ENCODE assay signal across 17 cellular contexts in genomic region chr6:106104476-106104875, GRCh38. TPM values are rescaled to one million over a fixed set of nuclear protein-coding genes. Genes with fewer than 3 reads are reported as not detected.
DNase-seq lines count a peak whose midpoint lies in the region; ATAC-seq, FAIRE-seq and TF ChIP-seq lines count a peak whose summit lies in the region.
"Had no signal": no experiment of that assay in that cellular context is flagged by ENCODE, and none has a peak within 500 bp of the region (broad histone marks: within the 10 kb centered on the region; RNA-seq: fewer than 3 reads in every experiment).

No MANE protein-coding gene starts in this region.

- no peak for DNase-seq in activated CD8-positive, alpha-beta memory T cell treated with anti-CD3 and anti-CD28 coated beads, Interleukin-2, amount 10 ng/mL, durations not matched to agents 7 days and 5 days
- DNase-seq in activated CD8-positive, alpha-beta memory T cell treated with anti-CD3 and anti-CD28 coated beads, Interleukin-2, amount 50 U/mL, for 4 hours, result no peak
- no peak for DNase-seq in GM18507 (ENCODE audit: extremely low spot score, insufficient read length, low read depth)
- peak in 1 of 2 donors; percentile 43 for DNase-seq in stimulated activated effector memory CD8-positive, alpha-beta T cell treated with anti-CD3 and anti-CD28 coated beads, Interleukin-12 subunit alpha, Interleukin-12 subunit beta, amount 100 ng/mL, for 72 hours (ENCODE audit: low spot score in 2 of 2)
- DNase-seq in NCI-H1092 (lab: John Stamatoyannopoulos, UW), result no peak
- DNase-seq in heart left ventricle, result no peak
- DNase-seq: AML-193, HFFc6, NCI-H1105, NCI-H187, NCI-H2171 treated with DMSO at 0.1 percent for 48 hours, NCI-H774, SHP77 treated with DMSO at 0.1 percent for 48 hours had no signal

- peaks cover 0 to 21% (median 1%) of the 10 kb centered on the region in 12 donors for H3K4me1 ChIP-seq in heart left ventricle

- peaks cover 85% of the 10 kb centered on the region for H3K4me1 Mint-ChIP-seq in activated CD8-positive, alpha-beta memory T cell treated with anti-CD3 and anti-CD28 coated beads, Interleukin-2, amount 10 ng/mL, durations not matched to agents 7 days and 5 days
- H3K4me1 Mint-ChIP-seq in activated T-helper 17 cell treated with anti-CD3 and anti-CD28 coated beads, Interleukin-2, amount 50 U/mL, for 72 hours, result peaks cover 34% of the 10 kb centered on the region
- H3K4me1 Mint-ChIP-seq in stimulated activated effector memory CD8-positive, alpha-beta T cell treated with anti-CD3 and anti-CD28 coated beads, Interleukin-12 subunit alpha, Interleukin-12 subunit beta, amount 100 ng/mL, for 72 hours, result peaks cover 74% of the 10 kb centered on the region

- TF ChIP-seq CTCF in heart left ventricle (IDR thresholded peaks at IDR 0.05), result no peak

- no peaks in the 10 kb centered on the region for H3K27me3 Mint-ChIP-seq in activated CD8-positive, alpha-beta memory T cell treated with anti-CD3 and anti-CD28 coated beads, Interleukin-2, amount 10 ng/mL, durations not matched to agents 7 days and 5 days
- no peaks in the 10 kb centered on the region for H3K27me3 Mint-ChIP-seq in activated T-helper 17 cell treated with anti-CD3 and anti-CD28 coated beads, Interleukin-2, amount 50 U/mL, for 72 hours

- no peak overlapping the region for H3K4me3 Mint-ChIP-seq in activated CD8-positive, alpha-beta memory T cell treated with anti-CD3 and anti-CD28 coated beads, Interleukin-2, amount 10 ng/mL, durations not matched to agents 7 days and 5 days
- H3K4me3 Mint-ChIP-seq in activated T-helper 17 cell treated with anti-CD3 and anti-CD28 coated beads, Interleukin-2, amount 50 U/mL, for 72 hours, result peak overlapping the region; percentile 90
- peak overlapping the region; percentile 83 for H3K4me3 Mint-ChIP-seq in stimulated activated effector memory CD8-positive, alpha-beta T cell treated with anti-CD3 and anti-CD28 coated beads, Interleukin-12 subunit alpha, Interleukin-12 subunit beta, amount 100 ng/mL, for 72 hours
- H3K4me3 Mint-ChIP-seq: HFFc6 had no signal

- H3K9me3 ChIP-seq in heart left ventricle, result no peaks in the 10 kb centered on the region

- H3K27me3 ChIP-seq in heart left ventricle, result peaks cover 0 to 36% (median 0%) of the 10 kb centered on the region in 9 donors

- H3K36me3 ChIP-seq in heart left ventricle, result peaks cover 0 to 72% (median 32%) of the 10 kb centered on the region in 9 donors

- intact Hi-C loops in heart left ventricle (cut with DNase I), result no loop called here

- H3K27ac Mint-ChIP-seq in activated CD8-positive, alpha-beta memory T cell treated with anti-CD3 and anti-CD28 coated beads, Interleukin-2, amount 10 ng/mL, durations not matched to agents 7 days and 5 days, result peak overlapping the region; percentile 35
- peak overlapping the region; percentile 95 for H3K27ac Mint-ChIP-seq in activated T-helper 17 cell treated with anti-CD3 and anti-CD28 coated beads, Interleukin-2, amount 50 U/mL, for 72 hours
- H3K27ac Mint-ChIP-seq in stimulated activated effector memory CD8-positive, alpha-beta T cell treated with anti-CD3 and anti-CD28 coated beads, Interleukin-12 subunit alpha, Interleukin-12 subunit beta, amount 100 ng/mL, for 72 hours, result peak overlapping the region; percentile 96
- H3K27ac Mint-ChIP-seq: HFFc6 had no signal

- WGBS in heart left ventricle, 4 donors, result 91 to 95% (median 93%) methylated on average over 7 of the region's 7 CpGs

- no peak overlapping the region for H3K27ac ChIP-seq in heart left ventricle

- H3K36me3 Mint-ChIP-seq in activated CD8-positive, alpha-beta memory T cell treated with anti-CD3 and anti-CD28 coated beads, Interleukin-2, amount 10 ng/mL, durations not matched to agents 7 days and 5 days, result peaks cover 96% of the 10 kb centered on the region
- peaks cover 100% of the 10 kb centered on the region for H3K36me3 Mint-ChIP-seq in activated T-helper 17 cell treated with anti-CD3 and anti-CD28 coated beads, Interleukin-2, amount 50 U/mL, for 72 hours (ENCODE audit: low read depth)
- H3K36me3 Mint-ChIP-seq in stimulated activated effector memory CD8-positive, alpha-beta T cell treated with anti-CD3 and anti-CD28 coated beads, Interleukin-12 subunit alpha, Interleukin-12 subunit beta, amount 100 ng/mL, for 72 hours, result peaks cover 100% of the 10 kb centered on the region

- no peak overlapping the region for H3K4me3 ChIP-seq in heart left ventricle

- FAIRE-seq in GM18507 (lab: Jason Lieb, UNC), result peak; percentile 33
- FAIRE-seq: H1 had no signal

- H3K9me3 Mint-ChIP-seq in activated CD8-positive, alpha-beta memory T cell treated with anti-CD3 and anti-CD28 coated beads, Interleukin-2, amount 10 ng/mL, durations not matched to agents 7 days and 5 days (ENCODE audit: low read depth), result no peaks in the 10 kb centered on the region
- no peaks in the 10 kb centered on the region for H3K9me3 Mint-ChIP-seq in activated T-helper 17 cell treated with anti-CD3 and anti-CD28 coated beads, Interleukin-2, amount 50 U/mL, for 72 hours
- no peaks in the 10 kb centered on the region for H3K9me3 Mint-ChIP-seq in stimulated activated effector memory CD8-positive, alpha-beta T cell treated with anti-CD3 and anti-CD28 coated beads, Interleukin-12 subunit alpha, Interleukin-12 subunit beta, amount 100 ng/mL, for 72 hours
- H3K9me3 Mint-ChIP-seq: HFFc6 had no signal

- CTCF ChIA-PET in activated CD8-positive, alpha-beta memory T cell treated with anti-CD3 and anti-CD28 coated beads, Interleukin-2, amount 10 ng/mL, durations not matched to agents 7 days and 5 days (lab: Charles Lee), result interaction anchor here (1.3 to 2.3 kb wide), 5 partner anchors 7 to 119 kb away, joined by 3 to 13 read pairs (median 6); no protein-coding TSS in a partner anchor

- ATAC-seq in activated CD8-positive, alpha-beta memory T cell treated with anti-CD3 and anti-CD28 coated beads, Interleukin-2, amount 10 ng/mL, durations not matched to agents 7 days and 5 days, result no peak
- ATAC-seq in activated T-helper 17 cell treated with anti-CD3 and anti-CD28 coated beads, Interleukin-2, amount 50 U/mL, for 72 hours (replicated peaks), result no peak
- no peak for ATAC-seq in stimulated activated effector memory CD8-positive, alpha-beta T cell treated with anti-CD3 and anti-CD28 coated beads, Interleukin-12 subunit alpha, Interleukin-12 subunit beta, amount 100 ng/mL, for 72 hours
- ATAC-seq in heart left ventricle (no peak), GM21723 (IDR thresholded peaks at IDR 0.05; ENCODE audit: unreplicated experiment) (no peak)

- TF ChIP-seq POLR2A in heart left ventricle (IDR thresholded peaks at IDR 0.05), result no peak

RNA-seq across cellular contexts. Expression of gene PRDM1, which starts 18.3 kb away (rescaled TPM):
- total RNA-seq in activated CD8-positive, alpha-beta memory T cell treated with anti-CD3 and anti-CD28 coated beads, Interleukin-2, amount 10 ng/mL, durations not matched to agents 7 days and 5 days, result 100 to 1,000 TPM in 1 of 2 experiments, 10 to 100 TPM in 1; 97.1 to 132 TPM
- 100 to 1,000 TPM; 138 to 149 TPM for total RNA-seq in activated T-helper 17 cell treated with anti-CD3 and anti-CD28 coated beads, Interleukin-2, amount 50 U/mL, for 72 hours
- total RNA-seq in heart left ventricle, result 10 to 100 TPM in 1 of 9 donors, 1 to 10 TPM in 8; 1.0 to 10.8 (median 1.7) TPM
- under 1 TPM; 0.36 to 0.53 TPM for polyA plus RNA-seq in heart left ventricle
- total RNA-seq: A673 had no signal

Comparison
In these comparisons a context has a peak if more than half of its experiments do, and no peak if none do; other contexts are left out.
1. H3K27ac Mint-ChIP-seq: peak in every context shown above with its lines; median percentile 96 in stimulated activated effector memory CD8-positive, alpha-beta T cell treated with anti-CD3 and anti-CD28 coated beads, Interleukin-12 subunit alpha, Interleukin-12 subunit beta, amount 100 ng/mL, for 72 hours; 95 in activated T-helper 17 cell treated with anti-CD3 and anti-CD28 coated beads, Interleukin-2, amount 50 U/mL, for 72 hours; 35 in activated CD8-positive, alpha-beta memory T cell treated with anti-CD3 and anti-CD28 coated beads, Interleukin-2, amount 10 ng/mL, durations not matched to agents 7 days and 5 days.
2. RNA of gene PRDM1, which starts 18.3 kb away (total RNA-seq): 138 to 149 TPM in activated T-helper 17 cell treated with anti-CD3 and anti-CD28 coated beads, Interleukin-2, amount 50 U/mL, for 72 hours and 97.1 to 132 TPM in activated CD8-positive, alpha-beta memory T cell treated with anti-CD3 and anti-CD28 coated beads, Interleukin-2, amount 10 ng/mL, durations not matched to agents 7 days and 5 days; 1.0 to 10.8 TPM in heart left ventricle; every median in the first group is over 4 times any median in the second.